Comparison of ENCODE assay signal across 1 cellular context in genomic region chr19:2578391-2578826, GRCh38.
TF ChIP-seq lines count a peak whose summit lies in the region.

No MANE protein-coding gene starts in this region.

TF ChIP-seq in WTC11, 78 proteins besides CTCF, POLR2A, EP300 and RAD21 (continued from another document):
- TF ChIP-seq JAZF1 (CRISPR knock-in tag; IDR thresholded peaks at IDR 0.05) (no peak), SOX15 (CRISPR knock-in tag; IDR thresholded peaks at IDR 0.05) (no peak), IRF2 (CRISPR knock-in tag; IDR thresholded peaks at IDR 0.05; ENCODE audit: borderline replicate concordance, low read depth) (no peak), TP53 (CRISPR knock-in tag; IDR thresholded peaks at IDR 0.05) (no peak), ZNF317 (CRISPR knock-in tag; IDR thresholded peaks at IDR 0.05; ENCODE audit: borderline replicate concordance, low read depth) (no peak), IRF1 (CRISPR knock-in tag; IDR thresholded peaks at IDR 0.05) (no peak), E2F4 (CRISPR knock-in tag; IDR thresholded peaks at IDR 0.05; ENCODE audit: borderline replicate concordance, low read depth) (no peak)
- TF ChIP-seq, protein P1, sequence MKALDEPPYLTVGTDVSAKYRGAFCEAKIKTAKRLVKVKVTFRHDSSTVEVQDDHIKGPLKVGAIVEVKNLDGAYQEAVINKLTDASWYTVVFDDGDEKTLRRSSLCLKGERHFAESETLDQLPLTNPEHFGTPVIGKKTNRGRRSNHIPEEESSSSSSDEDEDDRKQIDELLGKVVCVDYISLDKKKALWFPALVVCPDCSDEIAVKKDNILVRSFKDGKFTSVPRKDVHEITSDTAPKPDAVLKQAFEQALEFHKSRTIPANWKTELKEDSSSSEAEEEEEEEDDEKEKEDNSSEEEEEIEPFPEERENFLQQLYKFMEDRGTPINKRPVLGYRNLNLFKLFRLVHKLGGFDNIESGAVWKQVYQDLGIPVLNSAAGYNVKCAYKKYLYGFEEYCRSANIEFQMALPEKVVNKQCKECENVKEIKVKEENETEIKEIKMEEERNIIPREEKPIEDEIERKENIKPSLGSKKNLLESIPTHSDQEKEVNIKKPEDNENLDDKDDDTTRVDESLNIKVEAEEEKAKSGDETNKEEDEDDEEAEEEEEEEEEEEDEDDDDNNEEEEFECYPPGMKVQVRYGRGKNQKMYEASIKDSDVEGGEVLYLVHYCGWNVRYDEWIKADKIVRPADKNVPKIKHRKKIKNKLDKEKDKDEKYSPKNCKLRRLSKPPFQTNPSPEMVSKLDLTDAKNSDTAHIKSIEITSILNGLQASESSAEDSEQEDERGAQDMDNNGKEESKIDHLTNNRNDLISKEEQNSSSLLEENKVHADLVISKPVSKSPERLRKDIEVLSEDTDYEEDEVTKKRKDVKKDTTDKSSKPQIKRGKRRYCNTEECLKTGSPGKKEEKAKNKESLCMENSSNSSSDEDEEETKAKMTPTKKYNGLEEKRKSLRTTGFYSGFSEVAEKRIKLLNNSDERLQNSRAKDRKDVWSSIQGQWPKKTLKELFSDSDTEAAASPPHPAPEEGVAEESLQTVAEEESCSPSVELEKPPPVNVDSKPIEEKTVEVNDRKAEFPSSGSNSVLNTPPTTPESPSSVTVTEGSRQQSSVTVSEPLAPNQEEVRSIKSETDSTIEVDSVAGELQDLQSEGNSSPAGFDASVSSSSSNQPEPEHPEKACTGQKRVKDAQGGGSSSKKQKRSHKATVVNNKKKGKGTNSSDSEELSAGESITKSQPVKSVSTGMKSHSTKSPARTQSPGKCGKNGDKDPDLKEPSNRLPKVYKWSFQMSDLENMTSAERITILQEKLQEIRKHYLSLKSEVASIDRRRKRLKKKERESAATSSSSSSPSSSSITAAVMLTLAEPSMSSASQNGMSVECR (CRISPR knock-in tag; IDR thresholded peaks at IDR 0.05; ENCODE audit: borderline replicate concordance): no peak
